ENCODE assay signal across 1 cellular context in genomic region chr2:178193823-178194599, GRCh38.
TF ChIP-seq lines count a peak whose summit lies in the region.

Gene OSBPL6 (plus strand): TSS chr2:178194512. CDS start chr2:178306185, 111,673 bp downstream.

TF ChIP-seq in H1, 55 proteins besides CTCF, POLR2A, EP300 and RAD21:
- TF ChIP-seq MAFK (IDR thresholded peaks at IDR 0.05; ENCODE audit: low read depth, low read length) (no peak), RFX5 (IDR thresholded peaks at IDR 0.05; ENCODE audit: borderline replicate concordance, low read depth, low read length) (no peak), GABPA (IDR thresholded peaks at IDR 0.05; ENCODE audit: borderline replicate concordance, insufficient read depth, low read length) (no peak), TAF1 (IDR thresholded peaks at IDR 0.05; ENCODE audit: low read depth, low read length) (no peak), TCF12 (IDR thresholded peaks at IDR 0.05; ENCODE audit: low read depth, low read length) (no peak), TEAD4 (IDR thresholded peaks at IDR 0.05; ENCODE audit: low read depth, low read length) (no peak), SP2 (IDR thresholded peaks at IDR 0.05; ENCODE audit: low read length) (no peak), SIRT6 (IDR thresholded peaks at IDR 0.05; ENCODE audit: low read length) (no peak), E2F6 (IDR thresholded peaks at IDR 0.05) (no peak; the same call in 1 of the 2 replicates), SIX5 (IDR thresholded peaks at IDR 0.05; ENCODE audit: low read depth, low read length) (no peak), PHF8 (conservative IDR thresholded peaks at IDR 0.05; ENCODE audit: low read depth, low read length) (no peak), SIN3A (conservative IDR thresholded peaks at IDR 0.05 in 1 of 2, IDR thresholded peaks at IDR 0.05 in 1 of 2; ENCODE audit: low read depth in 1 of 2, low read length in 2 of 2) (peak in 1 of 2 experiments; percentile 20; a peak in 1 of 4 replicates), CBX5 (IDR thresholded peaks at IDR 0.05; ENCODE audit: low read depth, low read length) (no peak), BRCA1 (IDR thresholded peaks at IDR 0.05; ENCODE audit: low read depth, low read length) (no peak), SP1 (IDR thresholded peaks at IDR 0.05; ENCODE audit: low read depth, low read length) (0 out of 2 replicates have a peak, but pooled peaks have one; percentile 27), ZNF274 (IDR thresholded peaks at IDR 0.05; ENCODE audit: borderline replicate concordance, extremely low read depth, low read length) (no peak), CHD1 (IDR thresholded peaks at IDR 0.05; ENCODE audit: low read depth, low read length) (no peak), JUND (IDR thresholded peaks at IDR 0.05; ENCODE audit: low read length) (no peak), SUZ12 (IDR thresholded peaks at IDR 0.05; ENCODE audit: low read length) (peak; percentile 21; the same call in 1 of the 2 replicates), MAX (IDR thresholded peaks at IDR 0.05) (peak; percentile 31; the same call in 1 of the 2 replicates), ATF3 (IDR thresholded peaks at IDR 0.05; ENCODE audit: insufficient read depth, low read depth, low read length) (no peak), ATF2 (IDR thresholded peaks at IDR 0.05; ENCODE audit: low read length) (no peak), CEBPB (IDR thresholded peaks at IDR 0.05; ENCODE audit: low read depth, low read length) (no peak), RBBP5 (IDR thresholded peaks at IDR 0.05; ENCODE audit: borderline replicate concordance, low read depth, low read length) (peak; percentile 62; the same call in 1 of the 2 replicates), SP4 (IDR thresholded peaks at IDR 0.05; ENCODE audit: low read length) (no peak), NANOG (IDR thresholded peaks at IDR 0.05; ENCODE audit: insufficient read depth, low read depth, low read length, poor library complexity, severe bottlenecking) (no peak), EZH2 (IDR thresholded peaks at IDR 0.05; ENCODE audit: low read depth, low read length, severe bottlenecking) (peak; percentile 39), CTBP2 (IDR thresholded peaks at IDR 0.05; ENCODE audit: borderline replicate concordance, insufficient read depth, insufficient read length, low read length) (peak; percentile 0), KDM1A (IDR thresholded peaks at IDR 0.05; ENCODE audit: borderline replicate concordance, low read length) (no peak), CHD2 (IDR thresholded peaks at IDR 0.05; ENCODE audit: low read length) (no peak), YY1 (IDR thresholded peaks at IDR 0.05; ENCODE audit: low read depth, low read length) (no peak), HDAC6 (IDR thresholded peaks at IDR 0.05; ENCODE audit: low read depth, low read length) (no peak), KDM4A (IDR thresholded peaks at IDR 0.05; ENCODE audit: low read depth, low read length, severe bottlenecking) (peak; percentile 87), EGR1 (IDR thresholded peaks at IDR 0.05; ENCODE audit: borderline replicate concordance, low read depth, low read length) (no peak; the same call in 1 of the 2 replicates), RNF2 (IDR thresholded peaks at IDR 0.05; ENCODE audit: borderline replicate concordance, low read depth, low read length, missing control alignments, poor library complexity, severe bottlenecking) (no peak), ASH2L (IDR thresholded peaks at IDR 0.05; ENCODE audit: low read length) (peak; percentile 5), USF2 (IDR thresholded peaks at IDR 0.05; ENCODE audit: low read length) (no peak), SRF (IDR thresholded peaks at IDR 0.05; ENCODE audit: low read depth, low read length) (no peak), BCL11A (IDR thresholded peaks at IDR 0.05; ENCODE audit: low read depth in 2 of 2, low read length in 2 of 2) (no peak), JUN (IDR thresholded peaks at IDR 0.05; ENCODE audit: low read depth, low read length) (no peak), POLR2AphosphoS5 (IDR thresholded peaks at IDR 0.05; ENCODE audit: low read depth, low read length) (no peak), POU5F1 (IDR thresholded peaks at IDR 0.05; ENCODE audit: low read depth, low read length) (no peak), CBX8 (IDR thresholded peaks at IDR 0.05; ENCODE audit: borderline replicate concordance, low read depth, low read length) (no peak), NRF1 (IDR thresholded peaks at IDR 0.05; ENCODE audit: low read depth, low read length) (no peak), BACH1 (IDR thresholded peaks at IDR 0.05; ENCODE audit: low read length) (no peak), TBP (IDR thresholded peaks at IDR 0.05; ENCODE audit: low read depth, low read length) (peak; percentile 18; the same call in 1 of the 2 replicates), KDM5A (IDR thresholded peaks at IDR 0.05; ENCODE audit: low read length) (no peak), CHD7 (IDR thresholded peaks at IDR 0.05; ENCODE audit: insufficient replicate concordance, low read length) (no peak), GTF2F1 (IDR thresholded peaks at IDR 0.05; ENCODE audit: borderline replicate concordance, low read depth, low read length) (no peak), SAP30 (IDR thresholded peaks at IDR 0.05; ENCODE audit: insufficient read depth, insufficient replicate concordance, low read length) (no peak), RXRA (IDR thresholded peaks at IDR 0.05; ENCODE audit: insufficient read depth, low read depth, low read length) (no peak), CREB1 (IDR thresholded peaks at IDR 0.05) (peak; percentile 74), FOSL1 (IDR thresholded peaks at IDR 0.05; ENCODE audit: insufficient read depth, low read depth, low read length) (no peak), TAF7 (optimal IDR thresholded peaks at IDR 0.05; ENCODE audit: borderline replicate concordance, low read depth, low read length) (no peak), HDAC2 (IDR thresholded peaks at IDR 0.05; ENCODE audit: borderline replicate concordance in 1 of 2, low read depth in 2 of 2, low read length in 2 of 2) (peak in 1 of 2 experiments; percentile 75; a peak in 1 of 4 replicates)
TF ChIP-seq in H1: peak in this region for 12.
